ENCODE assay signal across 8 cellular contexts in the genomic region with DNA sequence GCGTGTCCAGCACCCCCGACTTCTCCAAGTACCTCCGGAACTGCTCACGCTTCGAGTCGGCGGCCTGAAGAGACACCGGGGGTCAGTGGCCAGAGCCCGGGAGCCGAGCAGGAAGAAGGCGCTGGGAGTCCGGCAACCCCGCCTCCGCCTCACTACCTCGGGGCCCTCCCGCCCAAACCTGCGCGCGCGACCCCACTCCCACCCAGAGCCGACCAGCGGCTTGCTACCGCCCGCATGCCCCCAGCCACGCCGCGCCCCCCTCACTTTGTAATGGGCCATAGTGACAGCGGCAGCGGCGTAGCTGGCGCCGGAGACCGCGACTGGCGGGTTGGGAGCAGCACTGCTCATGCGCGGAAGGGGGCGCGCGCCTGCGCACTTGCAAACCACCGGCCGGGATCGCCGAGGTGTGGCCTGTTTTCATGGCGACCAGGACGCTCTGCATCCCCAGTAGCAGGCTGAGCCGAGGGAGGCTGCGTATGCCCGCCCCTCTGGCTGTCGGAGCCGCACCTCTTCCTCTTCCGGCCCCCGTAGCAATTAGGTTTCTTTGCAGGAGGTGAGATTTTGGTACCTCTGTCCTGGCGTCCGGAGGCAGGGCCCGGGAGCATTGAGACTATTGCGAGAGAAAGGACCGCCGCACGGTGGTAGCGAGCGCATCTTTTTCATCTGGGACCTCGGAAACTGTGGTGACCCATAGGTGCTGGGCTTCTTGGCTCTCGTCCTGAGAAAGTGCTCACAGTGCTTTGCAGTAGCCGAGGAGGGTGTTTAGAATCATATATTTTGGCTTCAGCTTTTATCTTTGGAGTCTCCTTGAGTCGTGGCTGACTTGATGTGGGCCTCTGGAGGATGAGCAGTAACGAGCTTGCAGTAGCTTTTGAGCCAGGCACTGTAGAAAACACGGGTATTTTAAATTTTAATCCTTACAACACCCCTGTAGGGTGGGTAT. TPM values are rescaled to one million over a fixed set of nuclear protein-coding genes. Genes with fewer than 3 reads are reported as not detected.
DNase-seq lines count a peak whose midpoint lies in the region; ATAC-seq and TF ChIP-seq lines count a peak whose summit lies in the region.

A gene with protein sequence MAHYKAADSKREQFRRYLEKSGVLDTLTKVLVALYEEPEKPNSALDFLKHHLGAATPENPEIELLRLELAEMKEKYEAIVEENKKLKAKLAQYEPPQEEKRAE (minus strand): TSS at position 322 of the 943 bp plus-strand sequence. CDS start 43 bp downstream, at position 279.

- no peaks in the 10 kb centered on the region; the same call in 2 of the 3 replicates for H3K9me3 Mint-ChIP-seq in GM23338
- H3K9me3 Mint-ChIP-seq in naive thymus-derived CD4-positive, alpha-beta T cell, result no peaks in the 10 kb centered on the region
- no peaks in the 10 kb centered on the region for H3K9me3 Mint-ChIP-seq in stimulated activated naive B cell treated with anti-CD40 and anti-IgM and Interleukin-4, amounts not matched to agents 10 μg/mL and 1 μg/mL and 100 μg/mL, for 72 hours

- H3K27ac ChIP-seq in DOHH2 (ENCODE audit: low read depth, low read length) (no peak within 1 kb of the TSS), GM23338 (ENCODE audit: low read depth) (peak within 1 kb of the TSS; percentile 11; the same call in 1 of the 2 replicates), fibroblast of lung (ENCODE audit: insufficient read depth, low read length) (peak within 1 kb of the TSS; percentile 34)
- peak within 1 kb of the TSS; percentile 90 for H3K27ac ChIP-seq in naive thymus-derived CD4-positive, alpha-beta T cell (ENCODE audit: low read depth, low read length)

- peaks cover 30% of the 10 kb centered on the region for H3K79me2 ChIP-seq in DOHH2 (ENCODE audit: control insufficient read depth, low read length)
- peaks cover 19% of the 10 kb centered on the region for H3K79me2 ChIP-seq in GM23338 (replicated peaks; ENCODE audit: insufficient read depth)
- H3K79me2 ChIP-seq in fibroblast of lung (ENCODE audit: control insufficient read depth, insufficient read depth, low read length), result peaks cover 10% of the 10 kb centered on the region

- CTCF ChIA-PET in naive thymus-derived CD4-positive, alpha-beta T cell (lab: Charles Lee), result no interaction called here

- peaks cover 4% of the 10 kb centered on the region for H3K27me3 Mint-ChIP-seq in GM23338 (ENCODE audit: insufficient read depth, low read depth, poor library complexity)
- no peaks in the 10 kb centered on the region for H3K27me3 Mint-ChIP-seq in naive thymus-derived CD4-positive, alpha-beta T cell
- no peaks in the 10 kb centered on the region for H3K27me3 Mint-ChIP-seq in stimulated activated naive B cell treated with anti-CD40 and anti-IgM and Interleukin-4, amounts not matched to agents 10 μg/mL and 1 μg/mL and 100 μg/mL, for 72 hours

- peaks cover 5% of the 10 kb centered on the region; the same call in 2 of the 3 replicates for H3K36me3 Mint-ChIP-seq in GM23338 (ENCODE audit: low read depth)
- peaks cover 0 to 1% (median 0%) of the 10 kb centered on the region in 5 donors for H3K36me3 Mint-ChIP-seq in naive thymus-derived CD4-positive, alpha-beta T cell
- peaks cover 6 to 13% of the 10 kb centered on the region in 2 donors for H3K36me3 Mint-ChIP-seq in stimulated activated naive B cell treated with anti-CD40 and anti-IgM and Interleukin-4, amounts not matched to agents 10 μg/mL and 1 μg/mL and 100 μg/mL, for 72 hours

- H3K27me3 ChIP-seq in DOHH2 (ENCODE audit: control insufficient read depth, low read length) (no peaks in the 10 kb centered on the region), GM23338 (ENCODE audit: insufficient read depth) (no peaks in the 10 kb centered on the region), fibroblast of lung (ENCODE audit: control insufficient read depth, insufficient read depth, low read length) (no peaks in the 10 kb centered on the region)
- H3K27me3 ChIP-seq in naive thymus-derived CD4-positive, alpha-beta T cell (ENCODE audit: control insufficient read depth in 2 of 2, insufficient read depth in 2 of 2, low read length in 2 of 2), result no peaks in the 10 kb centered on the region

- H2AFZ ChIP-seq in GM23338, result peak within 1 kb of the TSS; percentile 38
- peak within 1 kb of the TSS; percentile 93 for H2AFZ ChIP-seq in fibroblast of lung (ENCODE audit: low read length)

- peak within 1 kb of the TSS; percentile 94 for H3K4me3 ChIP-seq in DOHH2 (ENCODE audit: low read length)
- peak within 1 kb of the TSS; percentile 72 for H3K4me3 ChIP-seq in GM23338
- peak within 1 kb of the TSS; percentile 65 to 94 (median 82) for H3K4me3 ChIP-seq in fibroblast of lung (replicated peaks in 1 of 4; ENCODE audit: control extremely low read depth in 1 of 4, insufficient read depth in 1 of 4, low read depth in 3 of 4, low read length in 4 of 4)
- peak within 1 kb of the TSS; percentile 90 for H3K4me3 ChIP-seq in naive thymus-derived CD4-positive, alpha-beta T cell (ENCODE audit: low read length)

- H3K9ac ChIP-seq in fibroblast of lung (ENCODE audit: insufficient read depth, low read length), result peak within 1 kb of the TSS; percentile 63

- H3K9me3 ChIP-seq in DOHH2 (ENCODE audit: control insufficient read depth, insufficient read depth, low read length) (no peaks in the 10 kb centered on the region), fibroblast of lung (ENCODE audit: control insufficient read depth, insufficient read depth, low read depth, low read length) (no peaks in the 10 kb centered on the region)
- H3K9me3 ChIP-seq in naive thymus-derived CD4-positive, alpha-beta T cell (ENCODE audit: control insufficient read depth in 2 of 3, low read length in 3 of 3), result no peaks in the 10 kb centered on the region

- peak within 1 kb of the TSS; percentile 89 for H3K27ac Mint-ChIP-seq in GM23338
- peak within 1 kb of the TSS; percentile 75 to 97 (median 87) for H3K27ac Mint-ChIP-seq in naive thymus-derived CD4-positive, alpha-beta T cell
- H3K27ac Mint-ChIP-seq in stimulated activated naive B cell treated with anti-CD40 and anti-IgM and Interleukin-4, amounts not matched to agents 10 μg/mL and 1 μg/mL and 100 μg/mL, for 72 hours, result peak within 1 kb of the TSS; percentile 84

- H3K9me2 ChIP-seq in DOHH2 (replicated peaks; ENCODE audit: control insufficient read depth, low read length) (no peaks in the 10 kb centered on the region), GM23338 (ENCODE audit: insufficient read depth) (no peaks in the 10 kb centered on the region)

- H3K4me1 Mint-ChIP-seq in GM23338, result peaks cover 12% of the 10 kb centered on the region
- peaks cover 13 to 40% (median 30%) of the 10 kb centered on the region in 7 donors for H3K4me1 Mint-ChIP-seq in naive thymus-derived CD4-positive, alpha-beta T cell
- H3K4me1 Mint-ChIP-seq in stimulated activated naive B cell treated with anti-CD40 and anti-IgM and Interleukin-4, amounts not matched to agents 10 μg/mL and 1 μg/mL and 100 μg/mL, for 72 hours, result peaks cover 11 to 22% of the 10 kb centered on the region in 2 donors

- DNase-seq in GM23338 (ENCODE audit: low spot score), result peak; percentile 97
- peak; percentile 92 for DNase-seq in LHCN-M2 (ENCODE audit: low read depth)
- DNase-seq in RPMI8226, result peak; percentile 98
- DNase-seq in activated T-helper 1 cell treated with anti-CD3 and anti-CD28 coated beads, Interleukin-2, amount 50 U/mL, for 16 hours (ENCODE audit: low read depth in 1 of 2, low spot score in 1 of 2), result peak; percentile 94 to 97
- DNase-seq in fibroblast of lung (ENCODE audit: low read depth in 2 of 2), result peak; percentile 92 to 95
- peak; percentile 95 to 99 (median 98) for DNase-seq in naive thymus-derived CD4-positive, alpha-beta T cell
- DNase-seq in stimulated activated naive B cell treated with anti-CD40 and anti-IgM and Interleukin-4, amounts not matched to agents 10 μg/mL and 1 μg/mL and 100 μg/mL, for 72 hours, result peak; percentile 97

- H4K20me1 ChIP-seq in DOHH2 (ENCODE audit: control insufficient read depth, insufficient read depth, low read depth, low read length), result 0 out of 2 replicates have a peak, but pooled peaks cover 2% of the 10 kb centered on the region
- H4K20me1 ChIP-seq in GM23338 (replicated peaks; ENCODE audit: insufficient read depth), result no peaks in the 10 kb centered on the region; the same call in 1 of the 2 replicates
- H4K20me1 ChIP-seq in fibroblast of lung (ENCODE audit: control insufficient read depth, extremely low read depth, insufficient read depth, low read length), result no peaks in the 10 kb centered on the region

- intact Hi-C loops in naive thymus-derived CD4-positive, alpha-beta T cell (cut with micrococcal nuclease), result loop anchor here (1.0 to 10.0 kb wide), 13 partner anchors 14 to 1319 kb away; a partner anchor contains a TSS

- TF ChIP-seq CTCF in DOHH2 (IDR thresholded peaks at IDR 0.05; ENCODE audit: low read depth, low read length, poor library complexity, severe bottlenecking) (no peak), GM23338 (conservative IDR thresholded peaks at IDR 0.05; ENCODE audit: low read depth in 2 of 2) (no peak; a peak in 1 of 4 replicates), fibroblast of lung (conservative IDR thresholded peaks at IDR 0.05 in 1 of 2, IDR thresholded peaks at IDR 0.05 in 1 of 2; ENCODE audit: low read depth in 1 of 2, low read length in 2 of 2) (peak in 1 of 2 donors; percentile 4)

- H3K36me3 ChIP-seq in DOHH2 (ENCODE audit: control insufficient read depth, low read length) (no peaks in the 10 kb centered on the region), GM23338 (ENCODE audit: insufficient read depth) (no peaks in the 10 kb centered on the region), fibroblast of lung (ENCODE audit: control insufficient read depth, insufficient read depth, low read length) (no peaks in the 10 kb centered on the region)
- peaks cover 0 to 6% (median 0%) of the 10 kb centered on the region in 3 experiments for H3K36me3 ChIP-seq in naive thymus-derived CD4-positive, alpha-beta T cell (ENCODE audit: control insufficient read depth in 2 of 3, insufficient read depth in 3 of 3, low read length in 3 of 3)

- peak; percentile 98 for ATAC-seq in GM23338
- peak; percentile 100 for ATAC-seq in naive thymus-derived CD4-positive, alpha-beta T cell
- ATAC-seq in stimulated activated naive B cell treated with anti-CD40 and anti-IgM and Interleukin-4, amounts not matched to agents 10 μg/mL and 1 μg/mL and 100 μg/mL, for 72 hours (replicated peaks), result peak; percentile 99 to 100

- H3F3A ChIP-seq in DOHH2 (ENCODE audit: control insufficient read depth, insufficient read depth) (no peaks in the 10 kb centered on the region), GM23338 (replicated peaks; ENCODE audit: low read depth) (peaks cover 4% of the 10 kb centered on the region; the same call in 1 of the 2 replicates)

- H3K4me1 ChIP-seq in DOHH2 (ENCODE audit: control insufficient read depth, low read length) (peaks cover 22% of the 10 kb centered on the region), GM23338 (ENCODE audit: insufficient read depth) (peaks cover 12% of the 10 kb centered on the region), fibroblast of lung (ENCODE audit: control insufficient read depth, extremely low read depth, insufficient read depth, low read length) (peaks cover 5% of the 10 kb centered on the region)
- peaks cover 10 to 16% of the 10 kb centered on the region in 2 donors for H3K4me1 ChIP-seq in naive thymus-derived CD4-positive, alpha-beta T cell (ENCODE audit: control insufficient read depth in 2 of 2, insufficient read depth in 2 of 2, low read length in 2 of 2)

- H3K4me3 Mint-ChIP-seq in GM23338, result peak within 1 kb of the TSS; percentile 96
- H3K4me3 Mint-ChIP-seq in naive thymus-derived CD4-positive, alpha-beta T cell, result peak within 1 kb of the TSS; percentile 83 to 96 (median 92)
- peak within 1 kb of the TSS; percentile 91 to 94 for H3K4me3 Mint-ChIP-seq in stimulated activated naive B cell treated with anti-CD40 and anti-IgM and Interleukin-4, amounts not matched to agents 10 μg/mL and 1 μg/mL and 100 μg/mL, for 72 hours

- POLR2A ChIA-PET in naive thymus-derived CD4-positive, alpha-beta T cell (lab: Charles Lee), result interaction anchor here (0.6 to 4.1 kb wide), 10 partner anchors 9 to 865 kb away, joined by 3 to 30 read pairs (median 4); a partner anchor contains a TSS

- H3K4me2 ChIP-seq in DOHH2 (ENCODE audit: low read length) (peak within 1 kb of the TSS; percentile 78), GM23338 (peak within 1 kb of the TSS; percentile 97), fibroblast of lung (ENCODE audit: extremely low read depth, insufficient read depth, low read length) (peak within 1 kb of the TSS; percentile 91)

RNA-seq across cellular contexts. Expression of the gene that starts here (rescaled TPM):
- 33.6 and 69.2 TPM in 2 replicates for total RNA-seq in GM23338 (2014; rRNA removed; shearing (Covaris generic))
- polyA plus RNA-seq in GM23338 (2016; fragmentation: Nextera tagmentation; extraction: Ambion mirVana) (74.4 and 82.3 TPM in 2 replicates), fibroblast of lung (12.5 and 14.2 TPM in 2 replicates)
- total RNA-seq in LHCN-M2 (2014; rRNA removed) (37.3 and 40.5 TPM in 2 replicates), fibroblast of lung (2.1 and 4.0 TPM in 2 replicates)
- polyA plus RNA-seq in LHCN-M2 (2012), result 12.6 TPM
- 10.1 and 11.0 TPM in 2 replicates for polyA plus RNA-seq in fibroblast of lung (2012)
- 2.7 and 5.8 TPM in 2 replicates for polyA minus RNA-seq in fibroblast of lung (ENCODE audit: low replicate concordance)
- 10 to 100 TPM in 4 of 5 experiments, 1 to 10 TPM in 1; 6.1 to 38.2 (median 11.7) TPM for total RNA-seq in naive thymus-derived CD4-positive, alpha-beta T cell
- polyA plus RNA-seq in naive thymus-derived CD4-positive, alpha-beta T cell, result 10 to 100 TPM; 39.8 to 62.2 TPM
